ENCODE assay signal across 25 cellular contexts in the genomic region with DNA sequence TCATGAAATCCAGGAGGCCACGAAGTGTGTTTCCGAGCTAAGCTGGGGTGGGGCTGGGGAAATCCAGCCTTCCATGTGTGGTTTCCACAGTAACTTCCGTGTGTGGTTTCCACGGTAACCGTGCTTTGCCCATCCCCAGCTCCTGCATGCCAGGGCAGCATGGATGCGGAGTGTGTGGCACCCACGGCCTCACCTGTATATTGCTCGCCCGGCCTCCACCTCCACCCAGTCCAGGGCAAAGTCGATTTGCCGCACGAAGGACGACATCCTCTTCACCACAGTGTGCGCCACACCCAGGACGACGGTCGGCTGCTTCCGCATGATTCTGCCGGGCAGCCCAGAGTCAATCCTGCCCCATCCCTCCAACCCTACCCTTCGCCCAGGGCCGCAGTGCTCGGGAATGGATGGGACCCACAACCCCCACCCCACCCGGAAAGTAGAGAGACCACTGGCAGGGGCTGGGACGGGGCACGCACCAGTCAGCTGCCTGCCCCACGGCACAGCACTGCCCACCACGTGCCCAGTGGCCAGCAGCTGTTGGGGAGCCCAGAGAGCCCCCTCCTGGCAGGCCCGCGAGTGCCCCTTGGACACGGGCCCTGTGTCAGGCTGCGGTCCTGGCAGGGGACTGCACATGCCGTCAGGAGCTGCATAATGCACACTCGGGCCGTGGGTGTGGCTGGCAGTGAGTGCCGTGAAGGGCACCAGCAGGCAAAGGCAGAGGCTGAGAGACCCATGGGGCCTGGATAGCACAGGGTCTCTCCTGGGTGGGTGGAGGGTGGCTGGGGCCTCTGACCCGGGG. TPM values are rescaled to one million over a fixed set of nuclear protein-coding genes. Genes with fewer than 3 reads are reported as not detected.
DNase-seq lines count a peak whose midpoint lies in the region; ATAC-seq, FAIRE-seq and TF ChIP-seq lines count a peak whose summit lies in the region.
"Had no signal": no experiment of that assay in that cellular context is flagged by ENCODE, and none has a peak within 500 bp of the region (broad histone marks: within the 10 kb centered on the region; RNA-seq: fewer than 3 reads in every experiment).

No MANE protein-coding gene starts in this region.

- TF ChIP-seq POLR2A in H1 (IDR thresholded peaks at IDR 0.05; ENCODE audit: control extremely low read depth in 1 of 2, low read depth in 2 of 2, low read length in 2 of 2), result no peak

- no peak overlapping the region for H2BK15ac ChIP-seq in H1 (ENCODE audit: low read length)

- no peak overlapping the region for H2AK5ac ChIP-seq in H1 (ENCODE audit: low read depth, low read length)

- TF ChIP-seq CTCF in H1 (IDR thresholded peaks at IDR 0.05; ENCODE audit: control extremely low read depth in 1 of 3, insufficient read depth in 1 of 3, low read depth in 1 of 3, low read length in 3 of 3) (no peak), lower lobe of right lung (IDR thresholded peaks at IDR 0.05) (no peak)

- H4K91ac ChIP-seq in H1 (replicated peaks; ENCODE audit: insufficient read length, low read length), result no peak overlapping the region

- H3K4ac ChIP-seq in H1 (replicated peaks; ENCODE audit: insufficient read length, low read depth, low read length), result no peak overlapping the region

- peak; percentile 24 for ATAC-seq in stimulated activated naive CD8-positive, alpha-beta T cell treated with anti-CD3 and anti-CD28 coated beads, Interleukin-15, amount 100 ng/mL, for 72 hours
- no peak for ATAC-seq in stimulated activated naive CD8-positive, alpha-beta T cell treated with anti-CD3 and anti-CD28 coated beads, Interleukin-15, Interleukin-2, amounts not matched to agents 100 U/mL and 50 U/mL, for 24 hours
- ATAC-seq in lower lobe of right lung, result no peak

- H4K8ac ChIP-seq in H1 (ENCODE audit: extremely low read depth, insufficient read depth, low read length), result no peak overlapping the region; the same call in 1 of the 2 replicates

- H3K18ac ChIP-seq in H1 (ENCODE audit: extremely low read depth, low read length), result no peak overlapping the region

- peaks cover 23% of the 10 kb centered on the region for H3K4me1 Mint-ChIP-seq in stimulated activated naive CD8-positive, alpha-beta T cell treated with anti-CD3 and anti-CD28 coated beads, Interleukin-15, amount 100 ng/mL, for 72 hours

- POLR2A ChIA-PET in H1 (lab: Charles Lee; ENCODE audit: partially characterized antibody), result no interaction called here

- no peak overlapping the region for H3K27ac ChIP-seq in H1 (ENCODE audit: low read depth, low read length)
- H3K27ac ChIP-seq in lower lobe of right lung, result no peak overlapping the region
- H3K27ac ChIP-seq: RWPE1 had no signal

- no peak overlapping the region; a peak in 1 of 7 replicates for H3K9ac ChIP-seq in H1 (replicated peaks in 1 of 4; ENCODE audit: extremely low read depth in 1 of 4, low read depth in 3 of 4, low read length in 3 of 4)

- H2BK12ac ChIP-seq in H1 (ENCODE audit: low read depth, low read length), result 0 out of 2 replicates have a peak overlapping the region, but pooled peaks have one; percentile 39

- H2BK5ac ChIP-seq in H1 (ENCODE audit: low read depth, low read length), result no peak overlapping the region

- no peak overlapping the region for H3K14ac ChIP-seq in H1 (ENCODE audit: insufficient read length)

- H3K4me3 ChIP-seq in H1 (ENCODE audit: extremely low read depth in 1 of 4, insufficient read depth in 2 of 4, low read depth in 3 of 4, low read length in 4 of 4), result no peak overlapping the region
- H3K4me3 ChIP-seq in lower lobe of right lung, result no peak overlapping the region
- H3K4me3 ChIP-seq: MG63 had no signal

- H3K4me1 ChIP-seq in H1 (replicated peaks in 1 of 4; ENCODE audit: control insufficient read depth in 3 of 4, insufficient read depth in 4 of 4, low read length in 3 of 4), result no peaks in the 10 kb centered on the region
- H3K4me1 ChIP-seq in lower lobe of right lung, result no peaks in the 10 kb centered on the region
- H3K4me1 ChIP-seq: BE2C had no signal

- H3K27me3 Mint-ChIP-seq in stimulated activated naive CD8-positive, alpha-beta T cell treated with anti-CD3 and anti-CD28 coated beads, Interleukin-15, amount 100 ng/mL, for 72 hours, result no peaks in the 10 kb centered on the region

- TF ChIP-seq EP300 in H1 (IDR thresholded peaks at IDR 0.05; ENCODE audit: borderline replicate concordance in 1 of 2, low read depth in 2 of 2, low read length in 2 of 2), result no peak

- intact Hi-C loops in lower lobe of right lung (cut with DNase I), result no loop called here

- FAIRE-seq in H1 (lab: Jason Lieb, UNC), result no peak
- FAIRE-seq: D721Med, H54 had no signal

- CTCF ChIA-PET in H1 (lab: Charles Lee; ENCODE audit: partially characterized antibody), result interaction anchor here (1.4 to 1.6 kb wide), 2 partner anchors 8 to 11 kb away, joined by 3 to 8 read pairs; no protein-coding TSS in a partner anchor

- no peaks in the 10 kb centered on the region; the same call in 1 of the 2 replicates for H3K23me2 ChIP-seq in H1 (ENCODE audit: low read depth, low read length)

- H3K27ac Mint-ChIP-seq in stimulated activated naive CD8-positive, alpha-beta T cell treated with anti-CD3 and anti-CD28 coated beads, Interleukin-15, amount 100 ng/mL, for 72 hours, result no peak overlapping the region

- no peak overlapping the region for H4K5ac ChIP-seq in H1 (ENCODE audit: insufficient read length, low read depth, low read length)

- no peak overlapping the region for H2BK120ac ChIP-seq in H1 (replicated peaks; ENCODE audit: low read depth, low read length)

- H3K23ac ChIP-seq in H1 (ENCODE audit: insufficient read length), result no peak overlapping the region

- H3K9me3 ChIP-seq in H1 (ENCODE audit: insufficient read depth in 2 of 2, low read depth in 1 of 2, low read length in 1 of 2) (peaks cover 0 to 24% of the 10 kb centered on the region in 2 experiments; a peak in 1 of 4 replicates), lower lobe of right lung (no peaks in the 10 kb centered on the region)
- H3K9me3 ChIP-seq: BE2C, MG63 had no signal

- no peaks in the 10 kb centered on the region for H3K79me2 ChIP-seq in H1 (ENCODE audit: control insufficient read depth in 1 of 2, insufficient read depth in 2 of 2, low read length in 2 of 2)

- no peak overlapping the region for H3K4me2 ChIP-seq in H1 (ENCODE audit: insufficient read depth in 1 of 2, low read depth in 2 of 2, low read length in 2 of 2)

- H3K56ac ChIP-seq in H1 (replicated peaks; ENCODE audit: insufficient read length, low read depth, low read length), result no peak overlapping the region

- no peaks in the 10 kb centered on the region for H3K79me1 ChIP-seq in H1 (ENCODE audit: low read depth, low read length)

- H3K27me3 ChIP-seq in H1 (replicated peaks in 1 of 4; ENCODE audit: control insufficient read depth in 3 of 4, extremely low read depth in 1 of 4, insufficient read depth in 3 of 4, low read length in 3 of 4) (no peaks in the 10 kb centered on the region; a peak in 1 of 7 replicates), lower lobe of right lung (ENCODE audit: low read depth) (no peaks in the 10 kb centered on the region)
- H3K27me3 ChIP-seq: BE2C, MG63 had no signal

- no peak for DNase-seq in stimulated activated naive CD8-positive, alpha-beta T cell treated with anti-CD3 and anti-CD28 coated beads, Interleukin-15, amount 100 ng/mL, for 72 hours
- no peak for DNase-seq in stimulated activated naive CD8-positive, alpha-beta T cell treated with anti-CD3 and anti-CD28 coated beads, Interleukin-15, Interleukin-2, amounts not matched to agents 100 U/mL and 50 U/mL, for 24 hours
- no peak for DNase-seq in H1 (ENCODE audit: low read depth in 1 of 2, low spot score in 2 of 2)
- DNase-seq in lower lobe of right lung, result peak; percentile 40
- no peak for DNase-seq in activated naive CD4-positive, alpha-beta T cell (lab: John Stamatoyannopoulos, UW)
- DNase-seq in GM19238 (ENCODE audit: insufficient read length, low spot score), result no peak
- DNase-seq in SKM-1 (lab: John Stamatoyannopoulos, UW; ENCODE audit: unreplicated experiment), result no peak
- DNase-seq: BE2C; DMS53; EL; GF-D8; Kasumi-1; MG63; NCI-H1417 treated with DMSO at 0.1 percent for 48 hours; NCI-H187; NCI-H2107; NCI-H2227 treated with DMSO at 0.1 percent for 48 hours; NCI-H510A; NCI-H774; NK-92 treated with Interleukin-12 subunit alpha and Interleukin-12 subunit beta, amount 100 ng/mL, for 24 hours; SIG-M5 had no signal

- peaks cover 0 to 12% of the 10 kb centered on the region in 2 donors for H3K9me3 Mint-ChIP-seq in stimulated activated naive CD8-positive, alpha-beta T cell treated with anti-CD3 and anti-CD28 coated beads, Interleukin-15, amount 100 ng/mL, for 72 hours

- WGBS in H1 (ENCODE audit: extremely low coverage in 1 of 2, insufficient coverage in 1 of 2, insufficient read length in 1 of 2, insufficient replicate concordance in 2 of 2, low coverage in 1 of 2, low lambda C conversion rate in 2 of 2, missing lambda C conversion rate in 1 of 2), 2 experiments, result 92% methylated on average over 36 of the region's 36 CpGs; no CpG with 5 or more reads in 1 of the 2 experiments

- H3K4me3 Mint-ChIP-seq in stimulated activated naive CD8-positive, alpha-beta T cell treated with anti-CD3 and anti-CD28 coated beads, Interleukin-15, amount 100 ng/mL, for 72 hours, result no peak overlapping the region

- no peak overlapping the region for H2BK20ac ChIP-seq in H1 (ENCODE audit: low read length)

- no peak overlapping the region for H2AFZ ChIP-seq in H1 (ENCODE audit: low read length)

- no peak for TF ChIP-seq RAD21 in H1 (IDR thresholded peaks at IDR 0.05 in 1 of 2, conservative IDR thresholded peaks at IDR 0.05 in 1 of 2; ENCODE audit: low read depth in 2 of 2, low read length in 2 of 2)

- peaks cover 0 to 5% of the 10 kb centered on the region in 2 experiments for H4K20me1 ChIP-seq in H1 (replicated peaks in 1 of 2; ENCODE audit: control insufficient read depth in 1 of 2, insufficient read depth in 2 of 2, low read length in 2 of 2)

- H3K36me3 ChIP-seq in H1 (ENCODE audit: control insufficient read depth in 2 of 4, insufficient read depth in 4 of 4, low read length in 3 of 4) (no peaks in the 10 kb centered on the region), lower lobe of right lung (no peaks in the 10 kb centered on the region)
- H3K36me3 ChIP-seq: BE2C, MG63 had no signal

RNA-seq across cellular contexts. Expression of gene NSMF, which starts 39.0 kb away (rescaled TPM):
- 55.5 and 56.7 TPM in 2 replicates for total RNA-seq in H1 (2021; fragmentation: NEBNext Ultra II Directional; extraction: Animal tissue kit (Norgen Biotek cat#: 25700))
- 65.1 and 90.8 TPM in 2 replicates for polyA plus RNA-seq in H1 (2011; rRNA removed)
- polyA plus RNA-seq in H1 (2011; cell fraction: cytosol; rRNA removed), result 65.8 TPM
- 223 TPM for polyA plus RNA-seq in H1 (2011; cell fraction: nucleus; rRNA removed)
- 31.7 to 60.6 TPM (median 47.9 TPM) in 4 replicates for polyA plus RNA-seq in H1 (2012, experiment 1 of 2)
- polyA plus RNA-seq in H1 (2012, experiment 2 of 2), result 42.0 TPM
- polyA plus RNA-seq in H1 (2013, experiment 1 of 2), result 39.5 TPM
- 37.5 TPM for polyA plus RNA-seq in H1 (2013, experiment 2 of 2)
- polyA minus RNA-seq in H1 (2011; rRNA and poly(A)+ RNA removed), result 23.1 and 28.8 TPM in 2 replicates
- polyA minus RNA-seq in H1 (2011; cell fraction: cytosol; rRNA and poly(A)+ RNA removed), result 32.0 TPM
- polyA minus RNA-seq in H1 (2011; cell fraction: nucleus; rRNA and poly(A)+ RNA removed), result 41.2 TPM
- total RNA-seq in lower lobe of right lung, result 20.7 TPM

RNA-seq across cellular contexts. Expression of gene PNPLA7, which starts 52.1 kb away (rescaled TPM):
- total RNA-seq in H1 (2021; fragmentation: NEBNext Ultra II Directional; extraction: Animal tissue kit (Norgen Biotek cat#: 25700)), result 0.47 and 0.57 TPM in 2 replicates
- 0.35 and 0.36 TPM in 2 replicates for polyA plus RNA-seq in H1 (2011; rRNA removed)
- 0.35 TPM for polyA plus RNA-seq in H1 (2011; cell fraction: cytosol; rRNA removed)
- polyA plus RNA-seq in H1 (2011; cell fraction: nucleus; rRNA removed), result 2.7 TPM
- 0.48 to 1.3 TPM (median 0.82 TPM) in 4 replicates for polyA plus RNA-seq in H1 (2012, experiment 1 of 2)
- 0.24 TPM for polyA plus RNA-seq in H1 (2012, experiment 2 of 2)
- 0.22 TPM for polyA plus RNA-seq in H1 (2013, experiment 1 of 2)
- 0.17 TPM for polyA plus RNA-seq in H1 (2013, experiment 2 of 2)
- 0.38 and 0.54 TPM in 2 replicates for polyA minus RNA-seq in H1 (2011; rRNA and poly(A)+ RNA removed)
- not detected for polyA minus RNA-seq in H1 (2011; cell fraction: cytosol; rRNA and poly(A)+ RNA removed)
- 0.80 TPM for polyA minus RNA-seq in H1 (2011; cell fraction: nucleus; rRNA and poly(A)+ RNA removed)
- total RNA-seq in lower lobe of right lung, result 12.2 TPM

RNA-seq across cellular contexts. Expression of gene MRPL41, which starts 53.6 kb away (rescaled TPM):
- total RNA-seq in H1 (2021; fragmentation: NEBNext Ultra II Directional; extraction: Animal tissue kit (Norgen Biotek cat#: 25700)), result 47.2 and 49.4 TPM in 2 replicates
- 58.1 and 79.3 TPM in 2 replicates for polyA plus RNA-seq in H1 (2011; rRNA removed)
- 54.3 TPM for polyA plus RNA-seq in H1 (2011; cell fraction: cytosol; rRNA removed)
- polyA plus RNA-seq in H1 (2011; cell fraction: nucleus; rRNA removed), result 39.5 TPM
- 30.4 to 55.6 TPM (median 46.9 TPM) in 4 replicates for polyA plus RNA-seq in H1 (2012, experiment 1 of 2)
- 38.3 TPM for polyA plus RNA-seq in H1 (2012, experiment 2 of 2)
- 43.5 TPM for polyA plus RNA-seq in H1 (2013, experiment 1 of 2)
- 42.5 TPM for polyA plus RNA-seq in H1 (2013, experiment 2 of 2)
- polyA minus RNA-seq in H1 (2011; rRNA and poly(A)+ RNA removed), result 2.4 and 2.7 TPM in 2 replicates
- polyA minus RNA-seq in H1 (2011; cell fraction: cytosol; rRNA and poly(A)+ RNA removed), result 15.5 TPM
- 10.0 TPM for polyA minus RNA-seq in H1 (2011; cell fraction: nucleus; rRNA and poly(A)+ RNA removed)
- 44.6 TPM for total RNA-seq in lower lobe of right lung

RNA-seq across cellular contexts. Expression of gene ENTPD8, which starts 57.0 kb away (rescaled TPM):
- total RNA-seq in H1 (2021; fragmentation: NEBNext Ultra II Directional; extraction: Animal tissue kit (Norgen Biotek cat#: 25700)), result 0.33 and 0.48 TPM in 2 replicates
- 0.51 and 1.1 TPM in 2 replicates for polyA plus RNA-seq in H1 (2011; rRNA removed)
- 0.69 TPM for polyA plus RNA-seq in H1 (2011; cell fraction: cytosol; rRNA removed)
- polyA plus RNA-seq in H1 (2011; cell fraction: nucleus; rRNA removed), result 6.1 TPM
- polyA plus RNA-seq in H1 (2012, experiment 1 of 2), result 0.39 to 1.0 TPM (median 0.86 TPM) in 4 replicates
- polyA plus RNA-seq in H1 (2012, experiment 2 of 2), result 0.30 TPM
- polyA plus RNA-seq in H1 (2013, experiment 1 of 2), result 0.45 TPM
- polyA plus RNA-seq in H1 (2013, experiment 2 of 2), result 0.40 TPM
- 0.12 TPM in 1 of 2 replicates, not detected in the other for polyA minus RNA-seq in H1 (2011; rRNA and poly(A)+ RNA removed)
- not detected for polyA minus RNA-seq in H1 (2011; cell fraction: cytosol; rRNA and poly(A)+ RNA removed)
- polyA minus RNA-seq in H1 (2011; cell fraction: nucleus; rRNA and poly(A)+ RNA removed), result 0.40 TPM
- total RNA-seq in lower lobe of right lung, result 0.15 TPM
- total RNA-seq: A673 had no signal
